12 cellular contexts compared by ENCODE assay signal in the genomic region with DNA sequence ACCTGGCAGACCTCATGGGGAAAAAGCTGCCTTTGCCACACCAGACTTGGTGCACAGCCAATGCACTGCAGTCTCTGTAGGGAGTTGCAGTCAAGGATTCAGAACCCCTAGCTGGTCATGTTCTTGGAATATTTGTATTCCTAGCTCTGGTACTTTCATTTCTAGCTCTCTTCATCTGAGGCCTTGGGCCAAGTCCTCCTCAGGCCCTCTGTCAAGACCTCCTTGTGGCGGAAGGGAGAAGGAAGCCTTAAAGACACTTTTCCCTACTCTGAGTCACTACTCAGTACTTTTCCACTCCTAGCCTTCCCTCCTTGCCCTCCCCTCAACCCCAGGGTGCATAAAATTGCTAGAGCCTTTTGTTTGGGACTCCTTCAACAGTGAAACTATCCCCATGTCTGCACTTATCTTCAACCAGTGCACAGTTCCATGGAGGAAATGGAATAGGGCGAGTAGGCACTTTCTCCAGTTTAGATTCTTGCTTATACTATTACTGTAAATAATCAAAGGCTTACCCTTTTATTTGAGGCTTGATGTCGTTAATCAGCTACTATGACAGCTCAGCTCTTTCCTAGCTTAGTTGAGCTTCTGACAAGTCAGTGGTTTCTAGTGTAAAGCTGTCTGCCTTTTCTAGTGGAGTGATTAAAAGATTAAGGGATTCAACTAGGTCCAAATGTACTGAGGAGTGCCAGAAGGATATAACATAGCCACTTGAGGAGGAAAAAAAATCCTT. TPM values are rescaled to one million over a fixed set of nuclear protein-coding genes. Genes with fewer than 3 reads are reported as not detected.
DNase-seq lines count a peak whose midpoint lies in the region; TF ChIP-seq lines count a peak whose summit lies in the region.
"Had no signal": no experiment of that assay in that cellular context is flagged by ENCODE, and none has a peak within 500 bp of the region (broad histone marks: within the 10 kb centered on the region; RNA-seq: fewer than 3 reads in every experiment).

No MANE protein-coding gene starts in this region.

- intact Hi-C loops in vagina (cut with DNase I): no loop called here

- no peaks in the 10 kb centered on the region for H3K36me3 ChIP-seq in brain microvascular endothelial cell (replicated peaks)
- H3K36me3 ChIP-seq in vagina: no peaks in the 10 kb centered on the region
- H3K36me3 ChIP-seq: sigmoid colon had no signal

- H3K4me3 ChIP-seq in brain microvascular endothelial cell (ENCODE audit: low read depth, low read length) (no peak overlapping the region), vagina (no peak overlapping the region)
- H3K4me3 ChIP-seq: sigmoid colon had no signal

- H3K27ac ChIP-seq in brain microvascular endothelial cell (no peak overlapping the region), vagina (no peak overlapping the region)
- H3K27ac ChIP-seq: sigmoid colon had no signal

- no peaks in the 10 kb centered on the region for H3K4me1 ChIP-seq in vagina
- H3K4me1 ChIP-seq: sigmoid colon had no signal

- peak; percentile 36 for DNase-seq in Caki2 (ENCODE audit: low read depth)
- peak; percentile 4 for DNase-seq in LHCN-M2 (ENCODE audit: low read depth)
- DNase-seq in brain microvascular endothelial cell: peak; percentile 26
- DNase-seq in kidney tubule cell (ENCODE audit: low spot score): peak; percentile 23
- DNase-seq in vagina (ENCODE audit: extremely low spot score in 2 of 2): no peak
- no peak for DNase-seq in KBM-7
- no peak for DNase-seq in NCI-H187 (lab: John Stamatoyannopoulos, UW)
- DNase-seq in Ammon's horn (ENCODE audit: low spot score): no peak
- DNase-seq: activated T-cell treated with anti-CD3 and anti-CD28 coated beads, Interleukin-2, amount 50 U/mL, for 48 hours; glutamatergic neuron; midbrain; sigmoid colon had no signal

- H3K27me3 ChIP-seq in brain microvascular endothelial cell (replicated peaks): no peaks in the 10 kb centered on the region
- no peaks in the 10 kb centered on the region for H3K27me3 ChIP-seq in vagina
- H3K27me3 ChIP-seq: sigmoid colon had no signal

- in situ Hi-C loops in Caki2 (cut with HindIII; ENCODE audit: low pct_unique_long_range_greater_than_20kb, low sequenced_read_pairs): no loop called here
- in situ Hi-C loops in brain microvascular endothelial cell (cut with HindIII; ENCODE audit: low pct_ligation_motif_present, low sequenced_read_pairs): no loop called here
- in situ Hi-C loops in KBM-7 (cut with MboI; ENCODE audit: low pct_unique_long_range_greater_than_20kb, low sequenced_read_pairs): no loop called here

- TF ChIP-seq CTCF in brain microvascular endothelial cell (IDR thresholded peaks at IDR 0.05; ENCODE audit: low read depth, low read length, missing control alignments) (peak; percentile 34), vagina (IDR thresholded peaks at IDR 0.05) (no peak)

- no peaks in the 10 kb centered on the region for H3K9me3 ChIP-seq in vagina
- H3K9me3 ChIP-seq: sigmoid colon had no signal

- no peak for TF ChIP-seq POLR2A in vagina (IDR thresholded peaks at IDR 0.05)

RNA-seq across cellular contexts. Expression of a gene that starts 15.8 kb away (rescaled TPM):
- total RNA-seq in Caki2 (2014; rRNA removed; shearing (Covaris generic); ENCODE audit: low replicate concordance): not detected in 2 replicates
- total RNA-seq in LHCN-M2 (2014; rRNA removed) (0.06 TPM in 1 of 2 replicates, not detected in the other), vagina (4.9 TPM)
- polyA plus RNA-seq in LHCN-M2 (2012): 0.04 TPM

RNA-seq across cellular contexts. Expression of a gene that starts 21.7 kb away (rescaled TPM):
- 4.7 and 7.6 TPM in 2 replicates for total RNA-seq in Caki2 (2014; rRNA removed; shearing (Covaris generic); ENCODE audit: low replicate concordance)
- 8.8 and 11.3 TPM in 2 replicates for total RNA-seq in LHCN-M2 (2014; rRNA removed)
- polyA plus RNA-seq in LHCN-M2 (2012): 5.3 TPM
- 8.3 TPM for total RNA-seq in vagina

Comparison
In these comparisons a context has a peak if more than half of its experiments do, and no peak if none do; other contexts are left out.
1. DNase-seq: peak in Caki2 (single experiment), LHCN-M2 (single experiment), brain microvascular endothelial cell (single experiment) and kidney tubule cell (single experiment); none in vagina (0 of 2), KBM-7 (single experiment), NCI-H187 (0 of 2) and Ammon's horn (single experiment).